8 cellular contexts compared by ENCODE assay signal in the genomic region with DNA sequence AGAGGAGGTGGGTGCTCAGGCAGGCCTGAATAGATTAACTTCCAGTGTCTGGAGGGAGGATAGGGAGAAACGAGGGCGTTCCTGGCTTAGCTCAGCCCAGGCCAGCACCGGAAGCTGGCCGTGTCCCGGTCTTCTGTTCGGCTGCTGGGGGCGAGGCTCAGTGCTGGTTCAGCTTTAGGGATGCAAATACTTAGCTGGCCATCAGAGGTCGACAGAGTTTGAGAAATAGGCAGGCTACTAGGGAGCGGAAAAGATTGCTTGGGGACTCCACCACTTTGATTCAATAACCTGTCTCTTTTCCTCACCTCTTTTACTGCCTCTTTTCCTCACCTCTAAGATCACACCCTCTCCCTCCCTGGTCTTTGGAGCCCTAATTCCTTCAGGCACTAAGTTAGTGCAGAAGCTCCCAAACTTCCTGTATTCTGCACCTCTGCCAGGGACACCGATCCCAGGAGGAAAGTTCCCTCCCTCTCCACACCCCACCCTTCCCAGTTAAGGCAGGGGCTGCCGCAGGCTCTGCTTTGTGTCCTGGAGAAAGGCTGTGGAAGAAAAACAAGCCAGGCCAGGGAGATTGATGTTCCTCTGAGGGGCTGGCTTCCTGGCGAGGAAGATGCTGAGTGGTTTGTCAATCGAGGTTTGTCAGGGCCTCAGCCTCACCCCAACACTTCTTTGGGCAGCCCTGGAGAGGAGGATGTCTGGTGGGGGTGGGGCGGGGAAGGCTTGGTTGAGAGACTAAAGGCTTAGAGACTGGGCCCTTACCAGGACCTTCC. TPM values are rescaled to one million over a fixed set of nuclear protein-coding genes. Genes with fewer than 3 reads are reported as not detected.
DNase-seq lines count a peak whose midpoint lies in the region; ATAC-seq and TF ChIP-seq lines count a peak whose summit lies in the region.

No MANE protein-coding gene starts in this region.

- peak; percentile 6 for DNase-seq in stimulated activated CD4-positive, alpha-beta T cell treated with anti-CD3 and anti-CD28 coated beads, Interleukin-4, amount 100 ng/mL, for 24 hours
- DNase-seq in stimulated activated CD4-positive, alpha-beta T cell treated with anti-CD3 and anti-CD28 coated beads, Interleukin-2, amount 100 ng/mL, for 24 hours = no peak
- DNase-seq in HT1080 (ENCODE audit: low read depth) (peak; percentile 67), T-helper 17 cell (no peak), foreskin melanocyte (peak; percentile 52), prostate gland (ENCODE audit: low spot score) (no peak), germinal center (ENCODE audit: low spot score) (no peak)

- no peaks in the 10 kb centered on the region for H3K36me3 Mint-ChIP-seq in T-helper 17 cell (ENCODE audit: low read depth)

- H3K9me3 ChIP-seq in T-helper 17 cell (ENCODE audit: control insufficient read depth, low read length, poor library complexity, severe bottlenecking) (no peaks in the 10 kb centered on the region), prostate gland (no peaks in the 10 kb centered on the region)

- H3K27ac Mint-ChIP-seq in T-helper 17 cell = no peak overlapping the region

- no peaks in the 10 kb centered on the region for H3K4me1 ChIP-seq in prostate gland (replicated peaks)

- ATAC-seq in T-helper 17 cell (peak; percentile 59), HG02571 (IDR thresholded peaks at IDR 0.05; ENCODE audit: unreplicated experiment) (no peak)

- H3K4me3 Mint-ChIP-seq in T-helper 17 cell = no peak overlapping the region

- H3K27me3 ChIP-seq in prostate gland (replicated peaks; ENCODE audit: insufficient read depth) = no peaks in the 10 kb centered on the region

- intact Hi-C loops in prostate gland (cut with DNase I) = loop anchor here (2.0 to 10.0 kb wide), 2 partner anchors 332 to 564 kb away; no protein-coding TSS in a partner anchor

- no peak overlapping the region for H3K4me3 ChIP-seq in prostate gland

- WGBS in prostate gland = 15% methylated on average over 14 of the region's 14 CpGs

- H3K27ac ChIP-seq in prostate gland = no peak overlapping the region

- H3K36me3 ChIP-seq in prostate gland = no peaks in the 10 kb centered on the region

- TF ChIP-seq CTCF in prostate gland (IDR thresholded peaks at IDR 0.05) = peak in 3 of 4 experiments; percentile 29 to 60 (median 54)

- TF ChIP-seq POLR2A in prostate gland (IDR thresholded peaks at IDR 0.05) = no peak

- no peaks in the 10 kb centered on the region for H3K27me3 Mint-ChIP-seq in T-helper 17 cell

- peaks cover 4% of the 10 kb centered on the region for H3K4me1 Mint-ChIP-seq in T-helper 17 cell

RNA-seq across cellular contexts. Expression of a gene that starts 6.0 kb away (rescaled TPM):
- 47.7 and 48.7 TPM in 2 replicates for total RNA-seq in HT1080 (2014; rRNA removed; shearing (Covaris generic))
- polyA plus RNA-seq in HT1080 (2015; cell fraction: cytosol; rRNA removed) = 24.8 and 27.4 TPM in 2 replicates
- 31.0 and 35.8 TPM in 2 replicates for polyA plus RNA-seq in HT1080 (2015; cell fraction: nucleus; rRNA removed)
- total RNA-seq in T-helper 17 cell (1 to 10 TPM; 4.0 to 6.6 TPM), prostate gland (10 to 100 TPM; 19.9 to 40.1 TPM)

Comparison
In these comparisons a context has a peak if more than half of its experiments do, and no peak if none do; other contexts are left out.
1. DNase-seq: peak in stimulated activated CD4-positive, alpha-beta T cell treated with anti-CD3 and anti-CD28 coated beads, Interleukin-4, amount 100 ng/mL, for 24 hours (single experiment), HT1080 (single experiment) and foreskin melanocyte (single experiment); none in stimulated activated CD4-positive, alpha-beta T cell treated with anti-CD3 and anti-CD28 coated beads, Interleukin-2, amount 100 ng/mL, for 24 hours (0 of 2), T-helper 17 cell (0 of 3), prostate gland (single experiment) and germinal center (single experiment).